28 cellular contexts compared by ENCODE assay signal in genomic region chr18:60021556-60021955, GRCh38.
"Had no signal": no experiment of that assay in that cellular context is flagged by ENCODE, and none has a peak within 500 bp of the region (broad histone marks: within the 10 kb centered on the region; RNA-seq: fewer than 3 reads in every experiment).

No MANE protein-coding gene starts in this region.

- H3K36me3 Mint-ChIP-seq: activated CD8-positive, alpha-beta memory T cell treated with anti-CD3 and anti-CD28 coated beads, Interleukin-2, amount 10 ng/mL, durations not matched to agents 7 days and 5 days; activated naive CD4-positive, alpha-beta T cell treated with anti-CD3 and anti-CD28 coated beads, Interleukin-2, amount 50 U/mL, for 24 hours; T-cell had no signal

- H3K9me3 ChIP-seq: breast epithelium had no signal

- H3K9me3 Mint-ChIP-seq: activated B cell treated with CpG ODN at 0.5 μM for 24 hours; activated CD4-positive, alpha-beta T cell treated with anti-CD3 and anti-CD28 coated beads, Interleukin-2, amount 10 ng/mL, durations not matched to agents 24 days and 14 days; activated naive CD4-positive, alpha-beta T cell treated with anti-CD3 and anti-CD28 coated beads, Interleukin-2, amount 50 U/mL, for 24 hours; activated T-cell treated with anti-CD3 and anti-CD28 coated beads, Interleukin-2, amount 50 U/mL, for 24 hours; activated T-helper 1 cell treated with anti-CD3 and anti-CD28 coated beads, Interleukin-12 subunit alpha, Interleukin-12 subunit beta, Interleukin-2, Interleukin-4 antibody, amounts not matched to agents 30 ng/mL and 10 ng/mL and 1 ng/mL, durations not matched to agents 14 hours and 24 hours and 36 hours had no signal

- DNase-seq: activated B cell treated with CpG ODN at 0.5 μM for 24 hours; activated CD4-positive, alpha-beta T cell treated with anti-CD3 and anti-CD28 coated beads for 1 hour; activated CD4-positive, alpha-beta T cell treated with anti-CD3 and anti-CD28 coated beads, Interleukin-2, amount 10 ng/mL, durations not matched to agents 24 days and 14 days; activated CD4-positive, alpha-beta T cell treated with anti-CD3 and anti-CD28 coated beads, Interleukin-2, amount 50 U/mL, for 48 hours; activated CD8-positive, alpha-beta memory T cell treated with anti-CD3 and anti-CD28 coated beads, Interleukin-2, amount 10 ng/mL, durations not matched to agents 7 days and 5 days; activated effector memory CD4-positive, alpha-beta T cell treated with Interleukin-2 at 50 U/mL for 16 hours; activated naive CD4-positive, alpha-beta T cell; activated T-cell treated with anti-CD3 and anti-CD28 coated beads, Interleukin-2, amount 50 U/mL, for 24 hours; aorta; caudate nucleus; Karpas-422; MM.1S; NCI-H1105 treated with DMSO at 0.1 percent for 48 hours; NCI-H1930; NCI-H446 treated with DMSO at 0.1 percent for 48 hours; NCI-H524 treated with DMSO at 0.1 percent for 48 hours; NCI-H774; NK-92 treated with Interleukin-12 subunit alpha and Interleukin-12 subunit beta, amount 100 ng/mL, for 24 hours; OCI-M1; Right ventricle myocardium superior; T-cell; T-helper 2 cell; T1000 had no signal

- H3K27me3 ChIP-seq: breast epithelium had no signal

- ATAC-seq: activated CD8-positive, alpha-beta memory T cell treated with anti-CD3 and anti-CD28 coated beads, Interleukin-2, amount 10 ng/mL, durations not matched to agents 7 days and 5 days; Panc1; T-cell had no signal

- H3K27ac ChIP-seq: breast epithelium, RWPE1 had no signal

- H3K27me3 Mint-ChIP-seq: activated CD8-positive, alpha-beta memory T cell treated with anti-CD3 and anti-CD28 coated beads, Interleukin-2, amount 10 ng/mL, durations not matched to agents 7 days and 5 days; activated T-cell treated with anti-CD3 and anti-CD28 coated beads, Interleukin-2, amount 50 U/mL, for 24 hours had no signal

- H3K36me3 ChIP-seq: breast epithelium had no signal

- H3K4me3 ChIP-seq: breast epithelium had no signal

- H3K27ac Mint-ChIP-seq: activated B cell treated with CpG ODN at 0.5 μM for 24 hours; activated CD4-positive, alpha-beta T cell treated with anti-CD3 and anti-CD28 coated beads, Interleukin-2, amount 10 ng/mL, durations not matched to agents 24 days and 14 days; activated CD8-positive, alpha-beta memory T cell treated with anti-CD3 and anti-CD28 coated beads, Interleukin-2, amount 10 ng/mL, durations not matched to agents 7 days and 5 days; activated naive CD4-positive, alpha-beta T cell treated with anti-CD3 and anti-CD28 coated beads, Interleukin-2, amount 50 U/mL, for 24 hours; activated T-cell treated with anti-CD3 and anti-CD28 coated beads, Interleukin-2, amount 50 U/mL, for 24 hours; activated T-helper 1 cell treated with anti-CD3 and anti-CD28 coated beads, Interleukin-12 subunit alpha, Interleukin-12 subunit beta, Interleukin-2, Interleukin-4 antibody, amounts not matched to agents 30 ng/mL and 10 ng/mL and 1 ng/mL, durations not matched to agents 14 hours and 24 hours and 36 hours; T-cell had no signal

- H3K4me1 ChIP-seq: breast epithelium had no signal

- H3K4me3 Mint-ChIP-seq: activated B cell treated with CpG ODN at 0.5 μM for 24 hours; activated CD4-positive, alpha-beta T cell treated with anti-CD3 and anti-CD28 coated beads, Interleukin-2, amount 10 ng/mL, durations not matched to agents 24 days and 14 days; activated CD8-positive, alpha-beta memory T cell treated with anti-CD3 and anti-CD28 coated beads, Interleukin-2, amount 10 ng/mL, durations not matched to agents 7 days and 5 days; activated naive CD4-positive, alpha-beta T cell treated with anti-CD3 and anti-CD28 coated beads, Interleukin-2, amount 50 U/mL, for 24 hours; activated T-cell treated with anti-CD3 and anti-CD28 coated beads, Interleukin-2, amount 50 U/mL, for 24 hours; activated T-helper 1 cell treated with anti-CD3 and anti-CD28 coated beads, Interleukin-12 subunit alpha, Interleukin-12 subunit beta, Interleukin-2, Interleukin-4 antibody, amounts not matched to agents 30 ng/mL and 10 ng/mL and 1 ng/mL, durations not matched to agents 14 hours and 24 hours and 36 hours; T-cell had no signal

- H3K4me1 Mint-ChIP-seq: activated CD4-positive, alpha-beta T cell treated with anti-CD3 and anti-CD28 coated beads, Interleukin-2, amount 10 ng/mL, durations not matched to agents 24 days and 14 days; activated CD8-positive, alpha-beta memory T cell treated with anti-CD3 and anti-CD28 coated beads, Interleukin-2, amount 10 ng/mL, durations not matched to agents 7 days and 5 days; activated naive CD4-positive, alpha-beta T cell treated with anti-CD3 and anti-CD28 coated beads, Interleukin-2, amount 50 U/mL, for 24 hours; T-cell had no signal
